19 cellular contexts compared by ENCODE assay signal in genomic region chr9:116580853-116581252, GRCh38.
"Had no signal": no experiment of that assay in that cellular context is flagged by ENCODE, and none has a peak within 500 bp of the region (broad histone marks: within the 10 kb centered on the region; RNA-seq: fewer than 3 reads in every experiment).

No MANE protein-coding gene starts in this region.

- H3K4me3 ChIP-seq: esophagus muscularis mucosa, mucosa of descending colon, thyroid gland had no signal

- H3K27me3 Mint-ChIP-seq: activated CD4-positive, alpha-beta T cell treated with anti-CD3 and anti-CD28 coated beads, Interleukin-2, amount 10 ng/mL, durations not matched to agents 7 days and 5 days; activated CD8-positive, alpha-beta T cell treated with anti-CD3 and anti-CD28 coated beads for 36 hours; activated T-helper 17 cell treated with anti-CD3 and anti-CD28 coated beads, Interleukin-2, amount 50 U/mL, for 72 hours; effector memory CD8-positive, alpha-beta T cell; T-cell had no signal

- H3K4me1 Mint-ChIP-seq: activated CD4-positive, alpha-beta T cell treated with anti-CD3 and anti-CD28 coated beads, Interleukin-2, amount 10 ng/mL, durations not matched to agents 7 days and 5 days; activated T-helper 17 cell treated with anti-CD3 and anti-CD28 coated beads, Interleukin-2, amount 50 U/mL, for 72 hours; brain; T-cell had no signal

- H3K9me3 Mint-ChIP-seq: activated CD4-positive, alpha-beta T cell treated with anti-CD3 and anti-CD28 coated beads, Interleukin-2, amount 10 ng/mL, durations not matched to agents 7 days and 5 days; activated CD8-positive, alpha-beta T cell treated with anti-CD3 and anti-CD28 coated beads for 36 hours; activated naive CD4-positive, alpha-beta T cell treated with anti-CD3 and anti-CD28 coated beads, Interleukin-2, amount 50 U/mL, for 72 hours; activated T-helper 17 cell treated with anti-CD3 and anti-CD28 coated beads, Interleukin-2, amount 50 U/mL, for 72 hours; effector memory CD8-positive, alpha-beta T cell; T-helper 2 cell treated with Interferon-gamma antibody and Interleukin-4, amounts not matched to agents 5 μg/mL and 100 μg/mL, for 36 hours had no signal

- H3K36me3 Mint-ChIP-seq: brain had no signal

- ATAC-seq: activated CD8-positive, alpha-beta T cell treated with anti-CD3 and anti-CD28 coated beads for 36 hours; activated naive CD4-positive, alpha-beta T cell treated with anti-CD3 and anti-CD28 coated beads, Interleukin-2, amount 50 U/mL, for 72 hours; activated T-helper 17 cell treated with anti-CD3 and anti-CD28 coated beads, Interleukin-2, amount 50 U/mL, for 72 hours; effector memory CD8-positive, alpha-beta T cell; mucosa of descending colon; T-cell had no signal

- H3K36me3 ChIP-seq: esophagus muscularis mucosa, thyroid gland, WERI-Rb-1 had no signal

- H3K4me3 Mint-ChIP-seq: activated CD4-positive, alpha-beta T cell treated with anti-CD3 and anti-CD28 coated beads, Interleukin-2, amount 10 ng/mL, durations not matched to agents 7 days and 5 days; activated CD8-positive, alpha-beta T cell treated with anti-CD3 and anti-CD28 coated beads for 36 hours; activated T-helper 17 cell treated with anti-CD3 and anti-CD28 coated beads, Interleukin-2, amount 50 U/mL, for 72 hours; brain; effector memory CD8-positive, alpha-beta T cell; T-cell; T-helper 2 cell treated with Interferon-gamma antibody and Interleukin-4, amounts not matched to agents 5 μg/mL and 100 μg/mL, for 36 hours had no signal

- H3K27ac Mint-ChIP-seq: activated CD4-positive, alpha-beta T cell treated with anti-CD3 and anti-CD28 coated beads, Interleukin-2, amount 10 ng/mL, durations not matched to agents 7 days and 5 days; activated CD8-positive, alpha-beta T cell treated with anti-CD3 and anti-CD28 coated beads for 36 hours; activated naive CD4-positive, alpha-beta T cell treated with anti-CD3 and anti-CD28 coated beads, Interleukin-2, amount 50 U/mL, for 72 hours; activated T-helper 17 cell treated with anti-CD3 and anti-CD28 coated beads, Interleukin-2, amount 50 U/mL, for 72 hours; brain; effector memory CD8-positive, alpha-beta T cell; T-cell; T-helper 2 cell treated with Interferon-gamma antibody and Interleukin-4, amounts not matched to agents 5 μg/mL and 100 μg/mL, for 36 hours had no signal

- H3K27me3 ChIP-seq: esophagus muscularis mucosa, thyroid gland had no signal

- H3K27ac ChIP-seq: esophagus muscularis mucosa, thyroid gland, WERI-Rb-1 had no signal

- DNase-seq: activated CD4-positive, alpha-beta T cell treated with anti-CD3 and anti-CD28 coated beads, Interleukin-2, amount 10 ng/mL, durations not matched to agents 7 days and 5 days; activated CD4-positive, CD25-positive, alpha-beta regulatory T cell treated with anti-CD3 and anti-CD28 coated beads, Interleukin-2, amount 50 U/mL, for 72 hours; activated CD8-positive, alpha-beta T cell treated with anti-CD3 and anti-CD28 coated beads for 36 hours; activated T-cell treated with anti-CD3 and anti-CD28 coated beads, Interleukin-2, amount 50 U/mL, for 1 hour; aorta; effector memory CD8-positive, alpha-beta T cell; mesenchymal stem cell; mucosa of descending colon; posterior cingulate gyrus; stimulated activated CD4-positive, alpha-beta T cell treated with anti-CD3 and anti-CD28 coated beads, Interleukin-4, amount 100 ng/mL, for 1 hour; stimulated activated naive CD4-positive, alpha-beta T cell; T-cell; WERI-Rb-1 had no signal

- H3K9me3 ChIP-seq: esophagus muscularis mucosa, mucosa of descending colon, thyroid gland had no signal
